1 cellular context compared by ENCODE assay signal in genomic region chr16:84314814-84315213, GRCh38.
TF ChIP-seq lines count a peak whose summit lies in the region.

No MANE protein-coding gene starts in this region.

TF ChIP-seq in K562, 482 proteins besides CTCF, POLR2A, EP300 and RAD21:
- TF ChIP-seq ZFP36 (IDR thresholded peaks at IDR 0.05; ENCODE audit: low read depth, low read length, partially characterized antibody): peak; percentile 62
- TF ChIP-seq RBM25 (IDR thresholded peaks at IDR 0.05; ENCODE audit: low read depth, low read length, severe bottlenecking): peak; percentile 39
- TF ChIP-seq, protein P1, sequence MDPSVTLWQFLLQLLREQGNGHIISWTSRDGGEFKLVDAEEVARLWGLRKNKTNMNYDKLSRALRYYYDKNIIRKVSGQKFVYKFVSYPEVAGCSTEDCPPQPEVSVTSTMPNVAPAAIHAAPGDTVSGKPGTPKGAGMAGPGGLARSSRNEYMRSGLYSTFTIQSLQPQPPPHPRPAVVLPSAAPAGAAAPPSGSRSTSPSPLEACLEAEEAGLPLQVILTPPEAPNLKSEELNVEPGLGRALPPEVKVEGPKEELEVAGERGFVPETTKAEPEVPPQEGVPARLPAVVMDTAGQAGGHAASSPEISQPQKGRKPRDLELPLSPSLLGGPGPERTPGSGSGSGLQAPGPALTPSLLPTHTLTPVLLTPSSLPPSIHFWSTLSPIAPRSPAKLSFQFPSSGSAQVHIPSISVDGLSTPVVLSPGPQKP (CRISPR knock-in tag; IDR thresholded peaks at IDR 0.05): no peak
